Comparison of ENCODE assay signal across 9 cellular contexts in genomic region chr13:94641432-94641941, GRCh38. TPM values are rescaled to one million over a fixed set of nuclear protein-coding genes. Genes with fewer than 3 reads are reported as not detected.
DNase-seq lines count a peak whose midpoint lies in the region; ATAC-seq and TF ChIP-seq lines count a peak whose summit lies in the region.
"Had no signal": no experiment of that assay in that cellular context is flagged by ENCODE, and none has a peak within 500 bp of the region (broad histone marks: within the 10 kb centered on the region; RNA-seq: fewer than 3 reads in every experiment).

No MANE protein-coding gene starts in this region.

- TF ChIP-seq CTCF in BJ (IDR thresholded peaks at IDR 0.05; ENCODE audit: insufficient read depth, low read depth, low read length) (no peak), left lung (IDR thresholded peaks at IDR 0.05) (no peak)

- H3K27me3 ChIP-seq in BJ (ENCODE audit: control insufficient read depth, insufficient read depth, low read length) (no peaks in the 10 kb centered on the region; the same call in 1 of the 2 replicates), left lung (no peaks in the 10 kb centered on the region)
- H3K27me3 ChIP-seq: cardiac muscle cell had no signal

- H3K4me3 ChIP-seq in BJ (ENCODE audit: low read depth, low read length) (no peak overlapping the region), left lung (no peak overlapping the region)
- H3K4me3 ChIP-seq: cardiac muscle cell had no signal

- no peaks in the 10 kb centered on the region for H3K9me3 ChIP-seq in left lung

- intact Hi-C loops in left lung (cut with DNase I) = no loop called here

- ATAC-seq in left lung = peak; percentile 99
- ATAC-seq in GM21717 (IDR thresholded peaks at IDR 0.05; ENCODE audit: unreplicated experiment) = no peak

- H3K36me3 ChIP-seq in BJ (ENCODE audit: control insufficient read depth, insufficient read depth, low read length) = no peaks in the 10 kb centered on the region
- no peaks in the 10 kb centered on the region for H3K36me3 ChIP-seq in left lung
- H3K36me3 ChIP-seq: cardiac muscle cell had no signal

- peak overlapping the region; percentile 24 to 37 for H3K27ac ChIP-seq in left lung
- H3K27ac ChIP-seq: cardiac muscle cell had no signal

- DNase-seq in BJ (ENCODE audit: low read depth) (peak; percentile 41), MV-4-11 (lab: John Stamatoyannopoulos, UW) (peak; percentile 8), amniotic epithelial cell (ENCODE audit: low read depth) (peak; percentile 72), left lung (no peak), OCI-M2 (lab: John Stamatoyannopoulos, UW; ENCODE audit: unreplicated experiment) (no peak), KBM-7 (no peak), glomerular visceral epithelial cell (ENCODE audit: extremely low spot score) (no peak)

- in situ Hi-C loops in KBM-7 (cut with MboI; ENCODE audit: low pct_unique_long_range_greater_than_20kb, low sequenced_read_pairs) = no loop called here

- H3K4me1 ChIP-seq in left lung = peaks cover 0 to 6% of the 10 kb centered on the region in 2 donors

- CTCF ChIA-PET in BJ (lab: Yijun Ruan, JAX) = interaction anchor here (1.1 kb wide), 1 partner anchor 24 kb away, joined by 3 read pairs; no protein-coding TSS in a partner anchor

- POLR2A ChIA-PET in BJ (lab: Charles Lee) = interaction anchor here (0.7 kb wide), 1 partner anchor 81 kb away, joined by 4 read pairs; no protein-coding TSS in a partner anchor

RNA-seq across cellular contexts. Expression of gene GPR180, which starts 39.8 kb away (rescaled TPM):
- 2.4 and 4.7 TPM in 2 replicates for polyA plus RNA-seq in BJ (2011; rRNA removed)
- 3.7 and 3.9 TPM in 2 replicates for polyA minus RNA-seq in BJ (2011; rRNA and poly(A)+ RNA removed)
- total RNA-seq in left lung = 1 to 10 TPM; 7.5 to 7.8 TPM

RNA-seq across cellular contexts. Expression of gene TGDS, which starts 45.5 kb away (rescaled TPM):
- polyA plus RNA-seq in BJ (2011; rRNA removed) = 5.9 and 14.1 TPM in 2 replicates
- polyA minus RNA-seq in BJ (2011; rRNA and poly(A)+ RNA removed) = 3.5 and 3.8 TPM in 2 replicates
- total RNA-seq in left lung = 10 to 100 TPM in 1 of 2 donors, 1 to 10 TPM in 1; 9.9 to 11.4 TPM

Comparison
In these comparisons a context has a peak if more than half of its experiments do, and no peak if none do; other contexts are left out.
1. DNase-seq: peak in BJ (single experiment), MV-4-11 (single experiment) and amniotic epithelial cell (single experiment); none in left lung (0 of 2), OCI-M2 (single experiment), KBM-7 (single experiment) and glomerular visceral epithelial cell (single experiment).